30 cellular contexts compared by ENCODE assay signal in genomic region chr4:88981571-88981970, GRCh38.
"Had no signal": no experiment of that assay in that cellular context is flagged by ENCODE, and none has a peak within 500 bp of the region (broad histone marks: within the 10 kb centered on the region; RNA-seq: fewer than 3 reads in every experiment).

No MANE protein-coding gene starts in this region.

- H3K27ac Mint-ChIP-seq: activated B cell treated with CpG ODN at 0.5 μM for 24 hours; activated CD4-positive, alpha-beta T cell treated with anti-CD3 and anti-CD28 coated beads for 36 hours; activated naive CD8-positive, alpha-beta T cell treated with anti-CD3 and anti-CD28 coated beads, Interleukin-2, amount 10 ng/mL, durations not matched to agents 7 days and 5 days; activated T-helper 2 cell treated with anti-CD3 and anti-CD28 coated beads, Interferon-gamma antibody, Interleukin-2, Interleukin-4, amounts not matched to agents 10 μg/mL and 5 μg/mL and 100 μg/mL, durations not matched to agents 14 hours and 24 hours and 36 hours; effector memory CD8-positive, alpha-beta T cell; natural killer cell; progenitor cell of endocrine pancreas had no signal

- H3K4me3 ChIP-seq: body of pancreas, gastrocnemius medialis, sigmoid colon, smooth muscle cell, upper lobe of right lung had no signal

- H3K36me3 Mint-ChIP-seq: activated naive CD8-positive, alpha-beta T cell treated with anti-CD3 and anti-CD28 coated beads, Interleukin-2, amount 10 ng/mL, durations not matched to agents 7 days and 5 days; natural killer cell had no signal

- ATAC-seq: activated CD4-positive, alpha-beta T cell treated with anti-CD3 and anti-CD28 coated beads for 36 hours; activated T-cell treated with anti-CD3 and anti-CD28 coated beads, Interleukin-2, amount 50 U/mL, for 4 hours; body of pancreas; effector memory CD8-positive, alpha-beta T cell; esophagus mucosa; gastrocnemius medialis; left ventricle myocardium superior; natural killer cell; upper lobe of right lung had no signal

- H3K9me3 Mint-ChIP-seq: activated B cell treated with CpG ODN at 0.5 μM for 24 hours; activated naive CD8-positive, alpha-beta T cell treated with anti-CD3 and anti-CD28 coated beads, Interleukin-2, amount 10 ng/mL, durations not matched to agents 7 days and 5 days; activated T-cell treated with anti-CD3 and anti-CD28 coated beads, Interleukin-2, amount 50 U/mL, for 4 hours; activated T-helper 2 cell treated with anti-CD3 and anti-CD28 coated beads, Interferon-gamma antibody, Interleukin-2, Interleukin-4, amounts not matched to agents 10 μg/mL and 5 μg/mL and 100 μg/mL, durations not matched to agents 14 hours and 24 hours and 36 hours; effector memory CD8-positive, alpha-beta T cell; natural killer cell had no signal

- H3K4me3 Mint-ChIP-seq: activated B cell treated with CpG ODN at 0.5 μM for 24 hours; activated CD4-positive, alpha-beta T cell treated with anti-CD3 and anti-CD28 coated beads for 36 hours; activated naive CD8-positive, alpha-beta T cell treated with anti-CD3 and anti-CD28 coated beads, Interleukin-2, amount 10 ng/mL, durations not matched to agents 7 days and 5 days; activated T-cell treated with anti-CD3 and anti-CD28 coated beads, Interleukin-2, amount 50 U/mL, for 4 hours; effector memory CD8-positive, alpha-beta T cell; natural killer cell had no signal

- H3K4me1 Mint-ChIP-seq: activated B cell treated with CpG ODN at 0.5 μM for 24 hours; activated CD4-positive, alpha-beta T cell treated with anti-CD3 and anti-CD28 coated beads for 36 hours; activated naive CD8-positive, alpha-beta T cell treated with anti-CD3 and anti-CD28 coated beads, Interleukin-2, amount 10 ng/mL, durations not matched to agents 7 days and 5 days; natural killer cell had no signal

- H3K27me3 Mint-ChIP-seq: activated B cell treated with CpG ODN at 0.5 μM for 24 hours; activated CD4-positive, alpha-beta T cell treated with anti-CD3 and anti-CD28 coated beads for 36 hours; progenitor cell of endocrine pancreas had no signal

- FAIRE-seq: colon, endothelial cell of umbilical vein, islet of Langerhans had no signal

- DNase-seq: activated B cell treated with CpG ODN at 0.5 μM for 24 hours; activated CD4-positive, alpha-beta T cell treated with anti-CD3 and anti-CD28 coated beads for 36 hours; activated CD4-positive, alpha-beta T cell treated with anti-CD3 and anti-CD28 coated beads, Interleukin-2, amount 50 U/mL, for 4 hours; activated CD8-positive, alpha-beta memory T cell treated with anti-CD3 and anti-CD28 coated beads, Interleukin-2, amount 50 U/mL, for 48 hours; activated naive CD4-positive, alpha-beta T cell; activated naive CD8-positive, alpha-beta T cell treated with anti-CD3 and anti-CD28 coated beads, Interleukin-2, amount 10 ng/mL, durations not matched to agents 7 days and 5 days; activated T-cell treated with anti-CD3 and anti-CD28 coated beads, Interleukin-2, amount 50 U/mL, for 4 hours; body of pancreas; caudate nucleus; effector memory CD8-positive, alpha-beta T cell; gastrocnemius medialis; head of caudate nucleus; left ventricle myocardium superior; midbrain; natural killer cell; retina; sigmoid colon; stimulated activated CD4-positive, alpha-beta T cell treated with anti-CD3 and anti-CD28 coated beads, Interleukin-15, amount 100 ng/mL, for 24 hours; stimulated activated CD4-positive, alpha-beta T cell treated with anti-CD3 and anti-CD28 coated beads, Interleukin-2, amount 100 ng/mL, for 48 hours; stimulated activated CD8-positive, alpha-beta memory T cell treated with anti-CD3 and anti-CD28 coated beads, Interleukin-4, amount 100 ng/mL, for 48 hours; stimulated activated naive CD4-positive, alpha-beta T cell treated with Interleukin-2 at 50 U/mL for 16 hours; T-helper 9 cell; upper lobe of right lung had no signal
